12 cellular contexts compared by ENCODE assay signal in genomic region chr11:17985517-17985916, GRCh38. TPM values are rescaled to one million over a fixed set of nuclear protein-coding genes. Genes with fewer than 3 reads are reported as not detected.
DNase-seq lines count a peak whose midpoint lies in the region; ATAC-seq and TF ChIP-seq lines count a peak whose summit lies in the region.
"Had no signal": no experiment of that assay in that cellular context is flagged by ENCODE, and none has a peak within 500 bp of the region (broad histone marks: within the 10 kb centered on the region; RNA-seq: fewer than 3 reads in every experiment).

No MANE protein-coding gene starts in this region.

- H3K36me3 Mint-ChIP-seq in activated CD8-positive, alpha-beta T cell treated with anti-CD3 and anti-CD28 coated beads, Interleukin-2, amount 10 ng/mL, durations not matched to agents 7 days and 5 days (ENCODE audit: low read depth) = peaks cover 37% of the 10 kb centered on the region

- H3K4me3 Mint-ChIP-seq in activated CD8-positive, alpha-beta T cell treated with anti-CD3 and anti-CD28 coated beads, Interleukin-2, amount 10 ng/mL, durations not matched to agents 7 days and 5 days = no peak overlapping the region

- no peak for TF ChIP-seq CTCF in astrocyte of the cerebellum (IDR thresholded peaks at IDR 0.05; ENCODE audit: low read depth, low read length, missing control alignments)

- peaks cover 5% of the 10 kb centered on the region for H3K9me3 Mint-ChIP-seq in activated CD8-positive, alpha-beta T cell treated with anti-CD3 and anti-CD28 coated beads, Interleukin-2, amount 10 ng/mL, durations not matched to agents 7 days and 5 days (ENCODE audit: insufficient read depth)

- ATAC-seq in left ventricle myocardium superior (peak; percentile 81), HG03139 (IDR thresholded peaks at IDR 0.05; ENCODE audit: unreplicated experiment) (no peak)
- no peak for ATAC-seq in stimulated activated naive CD8-positive, alpha-beta T cell treated with anti-CD3 and anti-CD28 coated beads, Interleukin-15, Interleukin-2, amounts not matched to agents 100 U/mL and 50 U/mL, for 24 hours
- no peak for ATAC-seq in activated CD8-positive, alpha-beta T cell treated with anti-CD3 and anti-CD28 coated beads, Interleukin-2, amount 10 ng/mL, durations not matched to agents 7 days and 5 days

- POLR2A ChIA-PET in activated CD8-positive, alpha-beta T cell treated with anti-CD3 and anti-CD28 coated beads, Interleukin-2, amount 10 ng/mL, durations not matched to agents 7 days and 5 days (lab: Charles Lee) = no interaction called here

- no peaks in the 10 kb centered on the region for H3K4me1 Mint-ChIP-seq in activated CD8-positive, alpha-beta T cell treated with anti-CD3 and anti-CD28 coated beads, Interleukin-2, amount 10 ng/mL, durations not matched to agents 7 days and 5 days (ENCODE audit: low read depth)

- no peaks in the 10 kb centered on the region for H3K27me3 Mint-ChIP-seq in activated CD8-positive, alpha-beta T cell treated with anti-CD3 and anti-CD28 coated beads, Interleukin-2, amount 10 ng/mL, durations not matched to agents 7 days and 5 days (ENCODE audit: low read depth)

- TF ChIP-seq EP300 in Ishikawa (IDR thresholded peaks at IDR 0.05; ENCODE audit: borderline replicate concordance) = peak; percentile 93

- in situ Hi-C loops in astrocyte of the cerebellum (cut with HindIII; ENCODE audit: low sequenced_read_pairs) = loop anchor here (10.0 kb wide), 1 partner anchor 259 kb away; the partner anchor contains the start of gene SAA2

- TF ChIP-seq RAD21 in Ishikawa (IDR thresholded peaks at IDR 0.05; ENCODE audit: low read depth) = no peak

- H3K27ac Mint-ChIP-seq in activated CD8-positive, alpha-beta T cell treated with anti-CD3 and anti-CD28 coated beads, Interleukin-2, amount 10 ng/mL, durations not matched to agents 7 days and 5 days = no peak overlapping the region

- intact Hi-C loops in left ventricle myocardium superior (cut with micrococcal nuclease) = no loop called here

- CTCF ChIA-PET in activated CD8-positive, alpha-beta T cell treated with anti-CD3 and anti-CD28 coated beads, Interleukin-2, amount 10 ng/mL, durations not matched to agents 7 days and 5 days (lab: Charles Lee) = interaction anchor here (1.4 to 3.9 kb wide), 3 partner anchors 121 to 387 kb away, joined by 3 to 23 read pairs (median 17); partner anchors contain the start of gene SAAL1

- H3K4me3 ChIP-seq in astrocyte of the cerebellum (ENCODE audit: low read depth, low read length) = no peak overlapping the region
- H3K4me3 ChIP-seq: smooth muscle cell had no signal

- DNase-seq in astrocyte of the cerebellum (ENCODE audit: low read depth) (peak; percentile 48), left ventricle myocardium superior (no peak), superior temporal gyrus (ENCODE audit: extremely low spot score) (peak; percentile 73)
- DNase-seq in stimulated activated naive CD8-positive, alpha-beta T cell treated with anti-CD3 and anti-CD28 coated beads, Interleukin-15, Interleukin-2, amounts not matched to agents 100 U/mL and 50 U/mL, for 24 hours = no peak
- DNase-seq in activated CD4-positive, CD25-positive, alpha-beta regulatory T cell (lab: John Stamatoyannopoulos, UW) = no peak
- DNase-seq in activated CD8-positive, alpha-beta T cell treated with anti-CD3 and anti-CD28 coated beads, Interleukin-2, amount 10 ng/mL, durations not matched to agents 7 days and 5 days = no peak
- DNase-seq: activated CD4-positive, alpha-beta T cell treated with anti-CD3 and anti-CD28 coated beads, Interleukin-2, amount 50 U/mL, for 48 hours; islet precursor cell; stimulated activated naive CD4-positive, alpha-beta T cell had no signal

TF ChIP-seq in Ishikawa, 13 proteins besides CTCF, POLR2A, EP300 and RAD21:
- TF ChIP-seq ZBTB7A (IDR thresholded peaks at IDR 0.05; ENCODE audit: low read depth) (no peak), NFIC (IDR thresholded peaks at IDR 0.05) (peak; percentile 98), CREB1 (IDR thresholded peaks at IDR 0.05; ENCODE audit: low read depth) (no peak), TCF12 (IDR thresholded peaks at IDR 0.05; ENCODE audit: low read depth) (peak; percentile 93), YY1 (IDR thresholded peaks at IDR 0.05; ENCODE audit: low read depth) (0 out of 2 replicates have a peak, but pooled peaks have one; percentile 28), FOXM1 (IDR thresholded peaks at IDR 0.05; ENCODE audit: borderline replicate concordance, low read depth) (no peak; the same call in 1 of the 2 replicates), TAF1 (IDR thresholded peaks at IDR 0.05; ENCODE audit: low read depth) (no peak), MAX (IDR thresholded peaks at IDR 0.05) (peak; percentile 38; the same call in 1 of the 2 replicates), TEAD4 (IDR thresholded peaks at IDR 0.05) (peak; percentile 69), CEBPB (IDR thresholded peaks at IDR 0.05) (0 out of 2 replicates have a peak, but pooled peaks have one; percentile 26)

RNA-seq across cellular contexts. Expression of gene SERGEF, which starts 27.3 kb away (rescaled TPM):
- total RNA-seq in left ventricle myocardium superior = 15.4 TPM
- total RNA-seq in activated CD8-positive, alpha-beta T cell treated with anti-CD3 and anti-CD28 coated beads, Interleukin-2, amount 10 ng/mL, durations not matched to agents 7 days and 5 days = 10 to 100 TPM; 31.9 to 35.4 TPM

Comparison
In these comparisons a context has a peak if more than half of its experiments do, and no peak if none do; other contexts are left out.
1. DNase-seq: peak in astrocyte of the cerebellum (single experiment) and superior temporal gyrus (single experiment); none in left ventricle myocardium superior (single experiment), stimulated activated naive CD8-positive, alpha-beta T cell treated with anti-CD3 and anti-CD28 coated beads, Interleukin-15, Interleukin-2, amounts not matched to agents 100 U/mL and 50 U/mL, for 24 hours (single experiment), activated CD4-positive, CD25-positive, alpha-beta regulatory T cell (0 of 4) and activated CD8-positive, alpha-beta T cell treated with anti-CD3 and anti-CD28 coated beads, Interleukin-2, amount 10 ng/mL, durations not matched to agents 7 days and 5 days (single experiment).